ENCODE assay signal across 8 cellular contexts in the genomic region with DNA sequence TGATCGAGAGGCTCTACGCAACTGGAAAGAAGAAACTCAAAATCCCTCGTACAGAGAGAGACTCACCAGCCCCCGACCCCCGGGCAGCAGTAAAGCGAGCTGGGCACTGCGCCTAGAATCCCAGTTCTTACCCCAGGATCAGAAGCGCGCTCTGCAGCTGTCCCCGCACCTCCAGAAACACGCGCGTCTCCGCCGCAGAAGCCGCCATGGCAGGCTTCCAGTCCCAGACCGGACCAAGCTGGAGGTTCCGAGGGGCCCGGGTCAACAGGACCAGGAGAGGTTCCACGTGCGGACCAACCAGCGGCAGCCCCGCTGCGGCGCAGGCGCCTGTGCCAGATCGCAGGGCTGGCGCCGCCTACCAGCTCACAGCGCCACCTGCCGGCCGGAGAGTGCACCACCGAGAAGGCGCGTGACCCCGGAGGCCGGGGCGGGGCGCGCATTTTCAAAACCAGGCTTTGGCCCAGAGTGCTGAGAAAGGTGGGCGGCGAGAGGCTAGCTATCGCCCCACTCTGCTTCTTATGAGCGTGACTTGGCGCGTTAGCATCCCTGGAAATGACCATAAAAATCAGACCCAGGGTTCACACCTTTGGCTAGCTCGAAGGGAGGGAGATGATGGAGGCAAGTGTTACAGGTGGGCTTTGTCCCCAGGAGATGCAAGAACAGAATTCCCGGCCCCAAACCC. TPM values are rescaled to one million over a fixed set of nuclear protein-coding genes. Genes with fewer than 3 reads are reported as not detected.
DNase-seq lines count a peak whose midpoint lies in the region; ATAC-seq, FAIRE-seq and TF ChIP-seq lines count a peak whose summit lies in the region.

A gene with protein sequence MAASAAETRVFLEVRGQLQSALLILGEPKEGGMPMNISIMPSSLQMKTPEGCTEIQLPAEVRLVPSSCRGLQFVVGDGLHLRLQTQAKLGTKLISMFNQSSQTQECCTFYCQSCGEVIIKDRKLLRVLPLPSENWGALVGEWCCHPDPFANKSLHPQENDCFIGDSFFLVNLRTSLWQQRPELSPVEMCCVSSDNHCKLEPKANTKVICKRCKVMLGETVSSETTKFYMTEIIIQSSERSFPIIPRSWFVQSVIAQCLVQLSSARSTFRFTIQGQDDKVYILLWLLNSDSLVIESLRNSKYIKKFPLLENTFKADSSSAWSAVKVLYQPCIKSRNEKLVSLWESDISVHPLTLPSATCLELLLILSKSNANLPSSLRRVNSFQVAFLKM (minus strand): TSS at position 331 of the 682 bp plus-strand sequence. CDS start 123 bp downstream, at position 208.

- H3K9ac ChIP-seq in KMS-11 = peak within 1 kb of the TSS; percentile 67; the same call in 1 of the 2 replicates

- H3K9me3 ChIP-seq in suprapubic skin = no peaks in the 10 kb centered on the region

- TF ChIP-seq POLR2A in Raji (IDR thresholded peaks at IDR 0.05; ENCODE audit: insufficient read depth, low read depth, low read length) = peak; percentile 96
- no peak for TF ChIP-seq POLR2A in suprapubic skin (IDR thresholded peaks at IDR 0.05)

- peaks cover 17% of the 10 kb centered on the region for H3K79me2 ChIP-seq in KMS-11 (ENCODE audit: insufficient read depth, low read depth)

- peak within 1 kb of the TSS; percentile 79 for H2AFZ ChIP-seq in KMS-11 (ENCODE audit: low read depth)

- peaks cover 33% of the 10 kb centered on the region for H3K4me1 ChIP-seq in KMS-11 (ENCODE audit: low read depth, poor library complexity, severe bottlenecking)
- H3K4me1 ChIP-seq in suprapubic skin = peaks cover 37% of the 10 kb centered on the region

- no peaks in the 10 kb centered on the region for H4K20me1 ChIP-seq in KMS-11 (ENCODE audit: insufficient read depth)

- WGBS in suprapubic skin = 6% methylated on average over 14 of the region's 48 CpGs

- H3K36me3 ChIP-seq in KMS-11 (ENCODE audit: insufficient read depth) (no peaks in the 10 kb centered on the region), suprapubic skin (no peaks in the 10 kb centered on the region)

- TF ChIP-seq EP300 in suprapubic skin (IDR thresholded peaks at IDR 0.05) = no peak

- H3K27ac ChIP-seq in KMS-11 (no peak within 1 kb of the TSS; the same call in 1 of the 2 replicates), suprapubic skin (no peak within 1 kb of the TSS)

- peak; percentile 89 for DNase-seq in ELR (ENCODE audit: low read depth)
- peak; percentile 93 for DNase-seq in activated gamma-delta T cell treated with Interleukin-2 at 50 U/mL for 16 hours
- DNase-seq in frontal cortex (ENCODE audit: low spot score in 2 of 2) = peak; percentile 81 to 87
- peak in 54 of 56 donors; percentile 50 to 94 (median 82) for DNase-seq in nucleus accumbens (lab: John Stamatoyannopoulos, UW)
- DNase-seq in suprapubic skin (ENCODE audit: low spot score in 2 of 2) = peak; percentile 92 to 94

- TF ChIP-seq CTCF in KMS-11 (conservative IDR thresholded peaks at IDR 0.05; ENCODE audit: low read depth, low read length) (peak; percentile 68), suprapubic skin (IDR thresholded peaks at IDR 0.05) (peak; percentile 78 to 99)

- H3K27me3 ChIP-seq in KMS-11 (ENCODE audit: insufficient read depth, low read depth) (no peaks in the 10 kb centered on the region), suprapubic skin (no peaks in the 10 kb centered on the region)

- H3K4me2 ChIP-seq in KMS-11 = peak within 1 kb of the TSS; percentile 57

- no peak for FAIRE-seq in frontal cortex (lab: Jason Lieb, UNC)

- ATAC-seq in GM21737 (IDR thresholded peaks at IDR 0.05; ENCODE audit: unreplicated experiment) = peak; percentile 61

- no peak within 1 kb of the TSS for H3K4me3 ChIP-seq in KMS-11 (IDR thresholded peaks at IDR 0.05; ENCODE audit: insufficient read depth, low read depth, low read length)
- peak within 1 kb of the TSS; percentile 86 for H3K4me3 ChIP-seq in suprapubic skin

RNA-seq across cellular contexts. Expression of the gene that starts here (rescaled TPM):
- total RNA-seq in frontal cortex (24.9 TPM), suprapubic skin (10 to 100 TPM in 1 of 4 donors, 1 to 10 TPM in 3; 7.2 to 11.7 (median 7.5) TPM)
